Comparison of ENCODE assay signal across 18 cellular contexts in genomic region chr15:81877533-81878227, GRCh38.
DNase-seq lines count a peak whose midpoint lies in the region; TF ChIP-seq lines count a peak whose summit lies in the region.
"Had no signal": no experiment of that assay in that cellular context is flagged by ENCODE, and none has a peak within 500 bp of the region (broad histone marks: within the 10 kb centered on the region; RNA-seq: fewer than 3 reads in every experiment).

No MANE protein-coding gene starts in this region.

- H3K27me3 ChIP-seq in neuronal stem cell (ENCODE audit: control insufficient read depth in 3 of 3, insufficient read depth in 3 of 3, low read depth in 1 of 3, low read length in 3 of 3) (no peaks in the 10 kb centered on the region), prostate gland (replicated peaks; ENCODE audit: insufficient read depth) (no peaks in the 10 kb centered on the region)
- H3K27me3 ChIP-seq: cardiac muscle cell had no signal

- intact Hi-C loops in prostate gland (cut with DNase I) = loop anchor here (2.0 kb wide), 1 partner anchor 23 kb away; no protein-coding TSS in a partner anchor

- TF ChIP-seq CTCF in brain (conservative IDR thresholded peaks at IDR 0.05) (no peak), prostate gland (IDR thresholded peaks at IDR 0.05) (no peak)

- no peak overlapping the region for H3K27ac ChIP-seq in neuronal stem cell (replicated peaks; ENCODE audit: low read length)
- H3K27ac ChIP-seq in prostate gland = no peak overlapping the region
- H3K27ac ChIP-seq: cardiac muscle cell had no signal

- H3K23ac ChIP-seq in neuronal stem cell (ENCODE audit: low read depth, low read length, poor library complexity) = no peak overlapping the region

- H2AFZ ChIP-seq in neuronal stem cell (ENCODE audit: low read length) = peak overlapping the region; percentile 76

- H3K27ac Mint-ChIP-seq in brain = peak overlapping the region; percentile 54 to 94 (median 86)
- H3K27ac Mint-ChIP-seq: activated CD4-positive, alpha-beta T cell treated with anti-CD3 and anti-CD28 coated beads for 36 hours; activated naive CD8-positive, alpha-beta T cell; naive B cell had no signal

- no peak overlapping the region for H2BK5ac ChIP-seq in neuronal stem cell (ENCODE audit: low read length)

- H2BK12ac ChIP-seq in neuronal stem cell (ENCODE audit: low read length) = no peak overlapping the region

- H3K4me1 Mint-ChIP-seq in brain = peaks cover 49% of the 10 kb centered on the region
- H3K4me1 Mint-ChIP-seq: activated CD4-positive, alpha-beta T cell treated with anti-CD3 and anti-CD28 coated beads for 36 hours had no signal

- no peak overlapping the region for H2BK120ac ChIP-seq in neuronal stem cell (ENCODE audit: low read depth, low read length)

- H3K9me3 ChIP-seq in neuronal stem cell (replicated peaks in 1 of 2; ENCODE audit: control insufficient read depth in 2 of 2, insufficient read depth in 1 of 2, low read depth in 1 of 2, low read length in 2 of 2) (no peaks in the 10 kb centered on the region), prostate gland (no peaks in the 10 kb centered on the region)

- no peak overlapping the region for H3K4me3 ChIP-seq in neuronal stem cell (ENCODE audit: low read length in 2 of 2)
- no peak overlapping the region for H3K4me3 ChIP-seq in prostate gland
- H3K4me3 ChIP-seq: cardiac muscle cell had no signal

- H3K9ac ChIP-seq in neuronal stem cell (ENCODE audit: low read depth, low read length, poor library complexity) = no peak overlapping the region

- H3K36me3 Mint-ChIP-seq in brain = peaks cover 20% of the 10 kb centered on the region
- H3K36me3 Mint-ChIP-seq: activated naive CD8-positive, alpha-beta T cell; naive B cell had no signal

- no peak overlapping the region for H3K4ac ChIP-seq in neuronal stem cell (ENCODE audit: low read length)

- DNase-seq in HEK293T (ENCODE audit: extremely low spot score) (peak; percentile 26), NCI-H2171 treated with DMSO at 0.1 percent for 48 hours (lab: John Stamatoyannopoulos, UW) (peak; percentile 72), neuronal stem cell (ENCODE audit: low spot score) (peak; percentile 37), GOT3 (lab: John Stamatoyannopoulos, UW) (no peak), H4 (ENCODE audit: low spot score) (no peak), prostate gland (ENCODE audit: low spot score) (no peak), kidney tubule cell (ENCODE audit: low spot score) (no peak)
- DNase-seq: activated CD4-positive, alpha-beta T cell treated with anti-CD3 and anti-CD28 coated beads for 36 hours; activated T-cell treated with anti-CD3 and anti-CD28 coated beads for 4 hours; AML-193; effector memory CD4-positive, alpha-beta T cell; hippocampal formation; KG1; naive B cell; NCI-H1436 had no signal

- no CpG with 5 or more reads among the region's 15 CpGs for WGBS in neuronal stem cell (ENCODE audit: extremely low coverage in 2 of 2, insufficient read length in 2 of 2, insufficient replicate concordance in 1 of 2), 2 donors
- WGBS in prostate gland = 26% methylated on average over 15 of the region's 15 CpGs

- H3K4me1 ChIP-seq in neuronal stem cell (ENCODE audit: control insufficient read depth in 2 of 2, insufficient read depth in 1 of 2, low read depth in 1 of 2, low read length in 2 of 2) (peaks cover 0 to 3% of the 10 kb centered on the region in 2 donors), prostate gland (replicated peaks) (no peaks in the 10 kb centered on the region)

- H3K36me3 ChIP-seq in neuronal stem cell (replicated peaks in 1 of 2; ENCODE audit: control insufficient read depth in 2 of 2, insufficient read depth in 2 of 2, low read length in 2 of 2) = no peaks in the 10 kb centered on the region
- no peaks in the 10 kb centered on the region for H3K36me3 ChIP-seq in prostate gland
- H3K36me3 ChIP-seq: cardiac muscle cell had no signal

- POLR2A ChIA-PET in HEK293T (lab: Yijun Ruan, JAX) = no interaction called here

- no peak overlapping the region for H2BK15ac ChIP-seq in neuronal stem cell (ENCODE audit: low read length)

- H3K14ac ChIP-seq in neuronal stem cell (ENCODE audit: low read length) = no peak overlapping the region

- H3K18ac ChIP-seq in neuronal stem cell (ENCODE audit: low read length) = no peak overlapping the region

- no peaks in the 10 kb centered on the region for H3K79me1 ChIP-seq in neuronal stem cell (ENCODE audit: low read depth, low read length)

- peak overlapping the region; percentile 38 for H3K4me2 ChIP-seq in neuronal stem cell (ENCODE audit: insufficient read depth, low read length, poor library complexity, severe bottlenecking)

- H3K9me3 Mint-ChIP-seq in brain = peaks cover 0 to 9% (median 8%) of the 10 kb centered on the region in 5 experiments

- H3K4me3 Mint-ChIP-seq in brain = peak overlapping the region; percentile 38 to 80 (median 71)
- H3K4me3 Mint-ChIP-seq: activated CD4-positive, alpha-beta T cell treated with anti-CD3 and anti-CD28 coated beads for 36 hours; activated naive CD8-positive, alpha-beta T cell; naive B cell had no signal

- H4K91ac ChIP-seq in neuronal stem cell (ENCODE audit: low read depth, low read length, poor library complexity) = no peak overlapping the region

- no peak for TF ChIP-seq POLR2A in prostate gland (IDR thresholded peaks at IDR 0.05)

- CTCF ChIA-PET in HEK293T (lab: Yijun Ruan, JAX) = interaction anchor here (0.7 kb wide), 1 partner anchor 11 kb away, joined by 11 read pairs; no protein-coding TSS in a partner anchor

- H2AK5ac ChIP-seq in neuronal stem cell (ENCODE audit: low read depth, low read length) = no peak overlapping the region

- no peak overlapping the region for H4K8ac ChIP-seq in neuronal stem cell (ENCODE audit: low read depth, low read length)

- peaks cover 8% of the 10 kb centered on the region for H3K27me3 Mint-ChIP-seq in brain
- H3K27me3 Mint-ChIP-seq: activated CD4-positive, alpha-beta T cell treated with anti-CD3 and anti-CD28 coated beads for 36 hours had no signal

TF ChIP-seq in HEK293T, 16 proteins besides CTCF, POLR2A, EP300 and RAD21:
- TF ChIP-seq L3MBTL2 (conservative IDR thresholded peaks at IDR 0.05) (0 out of 2 replicates have a peak, but pooled peaks have one; percentile 13), CTBP1 (IDR thresholded peaks at IDR 0.05; ENCODE audit: borderline replicate concordance) (no peak), BHLHE40 (IDR thresholded peaks at IDR 0.05; ENCODE audit: borderline replicate concordance) (no peak), ELF4 (IDR thresholded peaks at IDR 0.05) (no peak)

Comparison
In these comparisons a context has a peak if more than half of its experiments do, and no peak if none do; other contexts are left out.
1. DNase-seq: peak in HEK293T (single experiment), NCI-H2171 treated with DMSO at 0.1 percent for 48 hours (single experiment) and neuronal stem cell (single experiment); none in GOT3 (single experiment), H4 (single experiment), prostate gland (single experiment) and kidney tubule cell (single experiment).